8 cellular contexts compared by ENCODE assay signal in the genomic region with DNA sequence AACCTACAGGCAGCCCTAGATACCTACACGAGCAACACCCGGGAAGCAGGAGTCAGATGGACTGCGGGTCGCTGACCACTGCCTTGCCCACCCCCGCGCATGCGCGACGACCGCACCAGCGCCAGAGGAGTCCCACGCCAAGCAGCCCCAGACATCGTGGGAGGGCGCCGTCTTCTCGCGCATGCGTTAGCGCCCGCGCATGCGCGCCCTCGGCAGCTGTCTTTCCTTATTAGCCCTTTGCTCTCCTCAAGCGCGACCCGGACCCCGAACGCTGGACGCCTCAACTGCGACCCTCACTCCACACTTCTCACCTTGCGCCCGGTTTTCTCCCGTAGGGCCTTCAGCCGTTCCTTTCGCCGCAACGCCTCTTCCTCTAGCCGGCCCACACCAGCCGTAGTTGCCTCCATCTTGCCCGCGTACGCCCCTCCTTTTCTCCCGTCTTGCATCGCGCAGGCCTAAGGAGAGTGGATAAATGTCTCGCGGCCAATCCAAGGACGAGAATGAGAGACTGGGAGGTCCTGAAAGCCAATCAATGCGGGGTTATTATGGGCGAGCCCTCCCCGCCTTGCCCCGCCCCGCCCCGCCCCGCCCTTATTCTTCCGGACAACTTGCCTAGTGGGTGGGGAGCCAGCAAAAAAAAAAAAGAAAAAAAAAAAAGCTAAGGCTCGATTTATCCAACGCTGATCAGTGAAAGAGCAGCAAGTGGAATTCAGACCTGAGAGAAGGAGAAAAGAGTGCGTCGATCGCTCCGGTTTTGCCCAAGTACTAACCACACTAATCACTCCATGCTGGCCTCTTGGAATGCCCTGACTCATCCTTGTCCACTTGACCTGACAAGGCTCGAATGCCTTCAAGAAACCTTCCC.
A peak's percentile ranks its signal among the peaks of the same experiment; 100 is the strongest.
DNase-seq lines count a peak whose midpoint lies in the region; ATAC-seq and TF ChIP-seq lines count a peak whose summit lies in the region.

A gene (minus strand): TSS at position 420 of the 865 bp plus-strand sequence. CDS start 13 bp downstream, at position 407.

- DNase-seq in AG04449 (ENCODE audit: low read depth, low spot score), result peak; percentile 97
- peak; percentile 93 for DNase-seq in NCI-H345 (lab: John Stamatoyannopoulos, UW)
- DNase-seq in activated CD4-positive, CD25-positive, alpha-beta regulatory T cell (lab: John Stamatoyannopoulos, UW), result peak; percentile 82 to 87 (median 84)
- DNase-seq in central memory CD4-positive, alpha-beta T cell, result peak; percentile 97
- peak; percentile 99 for DNase-seq in iris pigment epithelial cell (ENCODE audit: low read depth)
- peak; percentile 82 to 87 for DNase-seq in stimulated activated CD4-positive, alpha-beta T cell treated with anti-CD3 and anti-CD28 coated beads, Interleukin-12 subunit alpha, Interleukin-12 subunit beta, amount 100 ng/mL, for 24 hours (ENCODE audit: low read depth in 2 of 2)

- CTCF ChIA-PET in AG04449 (lab: Yijun Ruan, JAX), result interaction anchor here (0.6 to 1.7 kb wide), 4 partner anchors 9 to 347 kb away, joined by 3 to 6 read pairs (median 4); no protein-coding TSS in a partner anchor

- POLR2A ChIA-PET in AG04449 (lab: Yijun Ruan, JAX), result interaction anchor here (0.5 to 1.2 kb wide), 10 partner anchors 11 to 273 kb away, joined by 3 to 5 read pairs (median 3); a partner anchor contains a TSS

- ATAC-seq in GM18909 (IDR thresholded peaks at IDR 0.05; ENCODE audit: poor library complexity, unreplicated experiment) (peak; percentile 72), HG03175 (IDR thresholded peaks at IDR 0.05; ENCODE audit: unreplicated experiment) (peak; percentile 67)

- H3K4me3 ChIP-seq in AG04449 (ENCODE audit: low read depth, low read length), result peak within 1 kb of the TSS; percentile 97

- TF ChIP-seq CTCF in AG04449 (IDR thresholded peaks at IDR 0.05; ENCODE audit: insufficient read depth, low read length, missing control alignments), result no peak

Comparison
In these comparisons a context has a peak if more than half of its experiments do, and no peak if none do; other contexts are left out.
1. Peak in every context shown above with its lines: DNase-seq, ATAC-seq and H3K4me3 ChIP-seq.